In the genomic region with DNA sequence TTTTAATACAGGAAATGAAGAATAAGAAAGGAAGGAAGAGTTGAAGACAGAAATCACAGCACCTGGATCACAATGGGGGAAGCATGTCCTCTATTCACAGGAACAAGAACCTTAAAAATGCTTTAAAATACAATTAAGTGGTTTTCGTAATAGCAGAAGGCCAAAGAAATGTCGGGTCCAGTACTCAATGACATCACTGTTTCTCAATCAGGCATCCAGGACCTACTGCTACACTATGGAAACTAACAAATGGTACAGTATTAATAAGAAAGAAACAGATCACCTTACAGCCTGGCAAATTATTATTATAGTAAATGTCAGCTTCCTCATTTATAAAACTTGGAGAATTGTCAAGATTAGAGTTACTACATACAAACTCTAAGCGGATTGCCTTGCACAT, we compare ENCODE assay signal across 25 cellular contexts. TPM values are rescaled to one million over a fixed set of nuclear protein-coding genes. Genes with fewer than 3 reads are reported as not detected.
DNase-seq lines count a peak whose midpoint lies in the region; ATAC-seq and TF ChIP-seq lines count a peak whose summit lies in the region.
"Had no signal": no experiment of that assay in that cellular context is flagged by ENCODE, and none has a peak within 500 bp of the region (broad histone marks: within the 10 kb centered on the region; RNA-seq: fewer than 3 reads in every experiment).

No MANE protein-coding gene starts in this region.

- WGBS in SK-N-SH (ENCODE audit: low lambda C conversion rate): 87% methylated on average over 3 of the region's 3 CpGs

- peak overlapping the region in 1 of 2 experiments; percentile 7; a peak in 1 of 4 replicates for H3K27ac ChIP-seq in SK-N-SH (ENCODE audit: low read depth in 2 of 2, low read length in 1 of 2)
- peak overlapping the region in 3 of 4 donors; percentile 2 to 32 (median 3) for H3K27ac ChIP-seq in gastrocnemius medialis
- H3K27ac ChIP-seq: heart right ventricle, uterus had no signal

- no peaks in the 10 kb centered on the region for H3K27me3 ChIP-seq in SK-N-SH (ENCODE audit: insufficient read depth)
- H3K27me3 ChIP-seq in gastrocnemius medialis: no peaks in the 10 kb centered on the region
- H3K27me3 ChIP-seq: heart right ventricle, uterus had no signal

- ATAC-seq in SK-N-SH treated with all-trans-retinoic acid at 6 μM for 48 hours (no peak), gastrocnemius medialis (no peak), GM18873 (IDR thresholded peaks at IDR 0.05; ENCODE audit: low FRiP score, unreplicated experiment) (no peak)
- no peak for ATAC-seq in stimulated activated naive B cell treated with anti-CD40 and anti-IgM and Interleukin-4, amounts not matched to agents 10 μg/mL and 1 μg/mL and 100 μg/mL, for 72 hours (replicated peaks)
- ATAC-seq: heart right ventricle had no signal

- H3K4me2 ChIP-seq in SK-N-SH: no peak overlapping the region

- H4K20me1 ChIP-seq in SK-N-SH (ENCODE audit: insufficient read depth): peaks cover 69% of the 10 kb centered on the region

- no peak for TF ChIP-seq RAD21 in SK-N-SH (IDR thresholded peaks at IDR 0.05; ENCODE audit: low read length)

- H3K4me3 ChIP-seq in SK-N-SH (ENCODE audit: low read depth in 2 of 2, low read length in 1 of 2) (no peak overlapping the region), fibroblast of mammary gland (ENCODE audit: control insufficient read depth, low read depth, low read length) (no peak overlapping the region), gastrocnemius medialis (no peak overlapping the region)
- H3K4me3 ChIP-seq: heart right ventricle, uterus had no signal

- peaks cover 5% of the 10 kb centered on the region for H3K4me1 Mint-ChIP-seq in mesothelial cell of epicardium
- peaks cover 0 to 5% of the 10 kb centered on the region in 2 donors for H3K4me1 Mint-ChIP-seq in stimulated activated naive B cell treated with anti-CD40 and anti-IgM and Interleukin-4, amounts not matched to agents 10 μg/mL and 1 μg/mL and 100 μg/mL, for 72 hours
- H3K4me1 Mint-ChIP-seq: memory B cell had no signal

- peaks cover 93% of the 10 kb centered on the region for H3K79me2 ChIP-seq in SK-N-SH (ENCODE audit: insufficient read depth)

- H3K9me2 ChIP-seq in SK-N-SH: no peaks in the 10 kb centered on the region

- intact Hi-C loops in gastrocnemius medialis (cut with DNase I; ENCODE audit: low total_unique reads): loop anchor here (2.0 kb wide), 1 partner anchor 136 kb away; no protein-coding TSS in a partner anchor

- CTCF ChIA-PET in SK-N-SH (lab: Yijun Ruan, JAX): interaction anchor here (0.7 to 23.2 kb wide), 2 partner anchors 15 to 118 kb away, joined by 3 to 308 read pairs; partner anchors contain the start of gene HNRNPLL

- in situ Hi-C loops in gastrocnemius medialis (cut with MboI; ENCODE audit: low sequenced_read_pairs in 4 of 4): loop anchor here in 2 of 4 donors (5.0 to 10.0 kb wide), 2 partner anchors 148 to 160 kb away; no protein-coding TSS in a partner anchor

- POLR2A ChIA-PET in SK-N-SH (lab: Yijun Ruan, JAX): no interaction called here

- H2AFZ ChIP-seq in SK-N-SH (ENCODE audit: low read depth): no peak overlapping the region

- no peak overlapping the region for H3K27ac Mint-ChIP-seq in mesothelial cell of epicardium
- no peak overlapping the region for H3K27ac Mint-ChIP-seq in stimulated activated naive B cell treated with anti-CD40 and anti-IgM and Interleukin-4, amounts not matched to agents 10 μg/mL and 1 μg/mL and 100 μg/mL, for 72 hours
- H3K27ac Mint-ChIP-seq: activated naive CD8-positive, alpha-beta T cell treated with anti-CD3 and anti-CD28 coated beads for 36 hours; dendritic cell treated with granulocyte-macrophage colony-stimulating factor and Interleukin-4, amounts not matched to agents 40 ng/mL and 50 ng/mL, for 4 days; memory B cell had no signal

- H3K36me3 ChIP-seq in SK-N-SH (replicated peaks in 1 of 2; ENCODE audit: control insufficient read depth in 1 of 2, insufficient read depth in 2 of 2, low read length in 1 of 2) (peaks cover 55 to 57% of the 10 kb centered on the region in 2 experiments), gastrocnemius medialis (peaks cover 0 to 9% of the 10 kb centered on the region in 2 donors)
- H3K36me3 ChIP-seq: uterus had no signal

- no peaks in the 10 kb centered on the region for H3K27me3 Mint-ChIP-seq in mesothelial cell of epicardium (ENCODE audit: low read depth)
- peaks cover 4 to 6% of the 10 kb centered on the region in 2 donors for H3K27me3 Mint-ChIP-seq in stimulated activated naive B cell treated with anti-CD40 and anti-IgM and Interleukin-4, amounts not matched to agents 10 μg/mL and 1 μg/mL and 100 μg/mL, for 72 hours
- H3K27me3 Mint-ChIP-seq: activated naive CD8-positive, alpha-beta T cell treated with anti-CD3 and anti-CD28 coated beads for 36 hours; dendritic cell treated with granulocyte-macrophage colony-stimulating factor and Interleukin-4, amounts not matched to agents 40 ng/mL and 50 ng/mL, for 4 days had no signal

- TF ChIP-seq POLR2A in gastrocnemius medialis (IDR thresholded peaks at IDR 0.05): no peak

- TF ChIP-seq CTCF in SK-N-SH (IDR thresholded peaks at IDR 0.05) (no peak), fibroblast of mammary gland (conservative IDR thresholded peaks at IDR 0.05; ENCODE audit: control insufficient read depth, insufficient read depth, low read depth, low read length) (no peak), gastrocnemius medialis (IDR thresholded peaks at IDR 0.05 in 4 of 5, conservative IDR thresholded peaks at IDR 0.05 in 1 of 5) (no peak), mesothelial cell of epicardium (IDR thresholded peaks at IDR 0.05; ENCODE audit: unreplicated experiment) (no peak)

- H3K9me3 ChIP-seq in SK-N-SH (no peaks in the 10 kb centered on the region), gastrocnemius medialis (no peaks in the 10 kb centered on the region)
- H3K9me3 ChIP-seq: heart right ventricle, uterus had no signal

- H3F3A ChIP-seq in SK-N-SH (replicated peaks; ENCODE audit: insufficient read depth): peaks cover 28% of the 10 kb centered on the region

- H3K36me3 Mint-ChIP-seq in mesothelial cell of epicardium: peaks cover 28% of the 10 kb centered on the region
- H3K36me3 Mint-ChIP-seq in stimulated activated naive B cell treated with anti-CD40 and anti-IgM and Interleukin-4, amounts not matched to agents 10 μg/mL and 1 μg/mL and 100 μg/mL, for 72 hours: peaks cover 3 to 13% of the 10 kb centered on the region in 2 donors
- H3K36me3 Mint-ChIP-seq: memory B cell had no signal

- no peak overlapping the region for H3K9ac ChIP-seq in SK-N-SH

- no peak overlapping the region for H3K4me3 Mint-ChIP-seq in mesothelial cell of epicardium
- no peak overlapping the region for H3K4me3 Mint-ChIP-seq in stimulated activated naive B cell treated with anti-CD40 and anti-IgM and Interleukin-4, amounts not matched to agents 10 μg/mL and 1 μg/mL and 100 μg/mL, for 72 hours
- H3K4me3 Mint-ChIP-seq: activated naive CD8-positive, alpha-beta T cell treated with anti-CD3 and anti-CD28 coated beads for 36 hours; dendritic cell treated with granulocyte-macrophage colony-stimulating factor and Interleukin-4, amounts not matched to agents 40 ng/mL and 50 ng/mL, for 4 days; memory B cell had no signal

- H3K9me3 Mint-ChIP-seq in mesothelial cell of epicardium: no peaks in the 10 kb centered on the region
- H3K9me3 Mint-ChIP-seq in stimulated activated naive B cell treated with anti-CD40 and anti-IgM and Interleukin-4, amounts not matched to agents 10 μg/mL and 1 μg/mL and 100 μg/mL, for 72 hours: peaks cover 3% of the 10 kb centered on the region in 2 donors
- H3K9me3 Mint-ChIP-seq: activated naive CD8-positive, alpha-beta T cell treated with anti-CD3 and anti-CD28 coated beads for 36 hours; dendritic cell treated with granulocyte-macrophage colony-stimulating factor and Interleukin-4, amounts not matched to agents 40 ng/mL and 50 ng/mL, for 4 days had no signal

- TF ChIP-seq EP300 in SK-N-SH (IDR thresholded peaks at IDR 0.05; ENCODE audit: borderline replicate concordance in 1 of 2, low read depth in 1 of 2, low read length in 1 of 2): no peak

- DNase-seq in SK-N-SH: no peak
- peak; percentile 16 for DNase-seq in MV-4-11 (lab: John Stamatoyannopoulos, UW)
- peak; percentile 38 for DNase-seq in fibroblast of mammary gland (ENCODE audit: low read depth)
- no peak for DNase-seq in gastrocnemius medialis
- no peak for DNase-seq in mesothelial cell of epicardium (ENCODE audit: low spot score in 2 of 2, unreplicated experiment in 2 of 2)
- DNase-seq in stimulated activated naive B cell treated with anti-CD40 and anti-IgM and Interleukin-4, amounts not matched to agents 10 μg/mL and 1 μg/mL and 100 μg/mL, for 72 hours: no peak
- DNase-seq: activated CD4-positive, CD25-positive, alpha-beta regulatory T cell; activated CD8-positive, alpha-beta memory T cell treated with anti-CD3 and anti-CD28 coated beads, Interleukin-2, amount 50 U/mL, for 4 hours; activated effector memory CD4-positive, alpha-beta T cell treated with anti-CD3 and anti-CD28 coated beads, Interleukin-2, amount 50 U/mL, for 16 hours; activated naive CD8-positive, alpha-beta T cell treated with anti-CD3 and anti-CD28 coated beads for 36 hours; DMS53; heart right ventricle; NCI-H1105; NCI-H187 treated with DMSO at 0.1 percent for 48 hours; NCI-H2171 treated with DMSO at 0.1 percent for 48 hours; NCI-H526; posterior cingulate gyrus; Right ventricle myocardium superior; stimulated activated CD4-positive, alpha-beta T cell treated with anti-CD3 and anti-CD28 coated beads, Interleukin-15, amount 100 ng/mL, for 24 hours; stimulated activated naive CD4-positive, alpha-beta T cell; uterus had no signal

- peaks cover 0 to 40% of the 10 kb centered on the region in 2 experiments; a peak in 3 of 4 replicates for H3K4me1 ChIP-seq in SK-N-SH (ENCODE audit: control insufficient read depth in 1 of 2, insufficient read depth in 2 of 2, low read depth in 1 of 2, low read length in 1 of 2)
- H3K4me1 ChIP-seq in gastrocnemius medialis: peaks cover 42 to 65% of the 10 kb centered on the region in 2 donors

TF ChIP-seq in SK-N-SH treated with all-trans-retinoic acid at 6 μM for 48 hours, 23 proteins besides CTCF, POLR2A, EP300 and RAD21:
- 0 out of 2 replicates have a peak, but pooled peaks have one; percentile 7 for TF ChIP-seq ISL1 (CRISPR knock-in tag; IDR thresholded peaks at IDR 0.05)
- TF ChIP-seq PPARA (CRISPR knock-in tag; IDR thresholded peaks at IDR 0.05; ENCODE audit: borderline replicate concordance): no peak

TF ChIP-seq in SK-N-SH, 30 proteins besides CTCF, POLR2A, EP300 and RAD21:
- TF ChIP-seq NFIC (IDR thresholded peaks at IDR 0.05; ENCODE audit: borderline replicate concordance) (no peak), POLR2AphosphoS5 (IDR thresholded peaks at IDR 0.05; ENCODE audit: low read depth, low read length) (no peak), NRF1 (IDR thresholded peaks at IDR 0.05; ENCODE audit: low read depth, low read length) (no peak), TCF12 (IDR thresholded peaks at IDR 0.05) (no peak)

RNA-seq across cellular contexts. Expression of gene HNRNPLL, which starts 15.8 kb away (rescaled TPM):
- polyA plus RNA-seq in SK-N-SH (2012; rRNA removed): 24.4 and 29.8 TPM in 2 replicates
- polyA plus RNA-seq in SK-N-SH (2012; cell fraction: cytosol; rRNA removed): 29.6 and 30.3 TPM in 2 replicates
- polyA plus RNA-seq in SK-N-SH (2012; cell fraction: nucleus; rRNA removed): 23.5 and 35.4 TPM in 2 replicates
- 10 to 100 TPM; 20.0 to 42.9 (median 21.9) TPM for total RNA-seq in gastrocnemius medialis
- 73.9 to 84.8 TPM (median 80.7 TPM) in 3 replicates for total RNA-seq in mesothelial cell of epicardium

Comparison
In these comparisons a context has a peak if more than half of its experiments do, and no peak if none do; other contexts are left out.
1. DNase-seq: peak in MV-4-11 (single experiment) and fibroblast of mammary gland (single experiment); none in SK-N-SH (single experiment), gastrocnemius medialis (0 of 2), mesothelial cell of epicardium (0 of 2) and stimulated activated naive B cell treated with anti-CD40 and anti-IgM and Interleukin-4, amounts not matched to agents 10 μg/mL and 1 μg/mL and 100 μg/mL, for 72 hours (single experiment).